In the genomic region with DNA sequence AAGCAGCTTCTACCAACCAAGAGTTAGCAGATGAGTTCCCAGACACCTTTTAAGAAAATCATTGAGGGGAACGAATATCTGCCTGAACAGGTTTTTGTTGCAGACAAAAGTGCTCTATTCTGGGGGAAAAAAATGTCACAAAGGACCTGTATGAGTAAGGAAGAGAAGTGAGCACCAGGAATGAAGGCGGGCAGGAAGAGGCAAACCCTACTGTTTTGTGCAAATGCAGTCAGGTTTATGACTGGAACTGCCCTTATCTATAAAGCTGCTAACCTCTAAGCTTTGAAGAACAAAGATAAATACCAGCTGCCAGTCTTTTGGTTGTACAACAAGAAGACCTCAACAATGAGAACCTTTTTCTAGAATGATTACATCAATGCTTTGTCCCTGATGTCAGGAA, we compare ENCODE assay signal across 1 cellular context.
TF ChIP-seq lines count a peak whose summit lies in the region.

No MANE protein-coding gene starts in this region.

TF ChIP-seq in neural cell, 6 proteins besides CTCF, POLR2A, EP300 and RAD21 (continued from another document):
- TF ChIP-seq, protein P1, sequence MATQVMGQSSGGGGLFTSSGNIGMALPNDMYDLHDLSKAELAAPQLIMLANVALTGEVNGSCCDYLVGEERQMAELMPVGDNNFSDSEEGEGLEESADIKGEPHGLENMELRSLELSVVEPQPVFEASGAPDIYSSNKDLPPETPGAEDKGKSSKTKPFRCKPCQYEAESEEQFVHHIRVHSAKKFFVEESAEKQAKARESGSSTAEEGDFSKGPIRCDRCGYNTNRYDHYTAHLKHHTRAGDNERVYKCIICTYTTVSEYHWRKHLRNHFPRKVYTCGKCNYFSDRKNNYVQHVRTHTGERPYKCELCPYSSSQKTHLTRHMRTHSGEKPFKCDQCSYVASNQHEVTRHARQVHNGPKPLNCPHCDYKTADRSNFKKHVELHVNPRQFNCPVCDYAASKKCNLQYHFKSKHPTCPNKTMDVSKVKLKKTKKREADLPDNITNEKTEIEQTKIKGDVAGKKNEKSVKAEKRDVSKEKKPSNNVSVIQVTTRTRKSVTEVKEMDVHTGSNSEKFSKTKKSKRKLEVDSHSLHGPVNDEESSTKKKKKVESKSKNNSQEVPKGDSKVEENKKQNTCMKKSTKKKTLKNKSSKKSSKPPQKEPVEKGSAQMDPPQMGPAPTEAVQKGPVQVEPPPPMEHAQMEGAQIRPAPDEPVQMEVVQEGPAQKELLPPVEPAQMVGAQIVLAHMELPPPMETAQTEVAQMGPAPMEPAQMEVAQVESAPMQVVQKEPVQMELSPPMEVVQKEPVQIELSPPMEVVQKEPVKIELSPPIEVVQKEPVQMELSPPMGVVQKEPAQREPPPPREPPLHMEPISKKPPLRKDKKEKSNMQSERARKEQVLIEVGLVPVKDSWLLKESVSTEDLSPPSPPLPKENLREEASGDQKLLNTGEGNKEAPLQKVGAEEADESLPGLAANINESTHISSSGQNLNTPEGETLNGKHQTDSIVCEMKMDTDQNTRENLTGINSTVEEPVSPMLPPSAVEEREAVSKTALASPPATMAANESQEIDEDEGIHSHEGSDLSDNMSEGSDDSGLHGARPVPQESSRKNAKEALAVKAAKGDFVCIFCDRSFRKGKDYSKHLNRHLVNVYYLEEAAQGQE (IDR thresholded peaks at IDR 0.05; ENCODE audit: borderline replicate concordance), result no peak
- no peak for TF ChIP-seq SMC3 (conservative IDR thresholded peaks at IDR 0.05; ENCODE audit: poor library complexity)
